In genomic region chr14:45939572-45939971, GRCh38 we compare ENCODE assay signal across 33 cellular contexts.
"Had no signal": no experiment of that assay in that cellular context is flagged by ENCODE, and none has a peak within 500 bp of the region (broad histone marks: within the 10 kb centered on the region; RNA-seq: fewer than 3 reads in every experiment).

No MANE protein-coding gene starts in this region.

- H3K9me3 ChIP-seq: MG63 had no signal

- H3K36me3 ChIP-seq: MG63 had no signal

- H3K4me3 ChIP-seq: MG63 had no signal

- H3K27me3 ChIP-seq: MG63 had no signal

- DNase-seq: Karpas-422, MG63, MM.1S, MV-4-11, NCI-H1048, NCI-H1092, NCI-H1092 treated with DMSO at 0.1 percent for 48 hours, NCI-H1105, NCI-H1105 treated with DMSO at 0.1 percent for 48 hours, NCI-H1417, NCI-H1417 treated with DMSO at 0.1 percent for 48 hours, NCI-H1436, NCI-H1436 treated with DMSO at 0.1 percent for 48 hours, NCI-H146, NCI-H1694, NCI-H1694 treated with DMSO at 0.1 percent for 48 hours, NCI-H187, NCI-H187 treated with DMSO at 0.1 percent for 48 hours, NCI-H1930, NCI-H2029, NCI-H2029 treated with DMSO at 0.1 percent for 48 hours, NCI-H2081, NCI-H2081 treated with DMSO at 0.1 percent for 48 hours, NCI-H2107, NCI-H2171, NCI-H2171 treated with DMSO at 0.1 percent for 48 hours, NCI-H2227 treated with DMSO at 0.1 percent for 48 hours, NCI-H226, NCI-H345, NCI-H446, NCI-H446 treated with DMSO at 0.1 percent for 48 hours, NCI-H510A, NCI-H510A treated with DMSO at 0.1 percent for 48 hours had no signal
